ENCODE assay signal across 14 cellular contexts in the genomic region with DNA sequence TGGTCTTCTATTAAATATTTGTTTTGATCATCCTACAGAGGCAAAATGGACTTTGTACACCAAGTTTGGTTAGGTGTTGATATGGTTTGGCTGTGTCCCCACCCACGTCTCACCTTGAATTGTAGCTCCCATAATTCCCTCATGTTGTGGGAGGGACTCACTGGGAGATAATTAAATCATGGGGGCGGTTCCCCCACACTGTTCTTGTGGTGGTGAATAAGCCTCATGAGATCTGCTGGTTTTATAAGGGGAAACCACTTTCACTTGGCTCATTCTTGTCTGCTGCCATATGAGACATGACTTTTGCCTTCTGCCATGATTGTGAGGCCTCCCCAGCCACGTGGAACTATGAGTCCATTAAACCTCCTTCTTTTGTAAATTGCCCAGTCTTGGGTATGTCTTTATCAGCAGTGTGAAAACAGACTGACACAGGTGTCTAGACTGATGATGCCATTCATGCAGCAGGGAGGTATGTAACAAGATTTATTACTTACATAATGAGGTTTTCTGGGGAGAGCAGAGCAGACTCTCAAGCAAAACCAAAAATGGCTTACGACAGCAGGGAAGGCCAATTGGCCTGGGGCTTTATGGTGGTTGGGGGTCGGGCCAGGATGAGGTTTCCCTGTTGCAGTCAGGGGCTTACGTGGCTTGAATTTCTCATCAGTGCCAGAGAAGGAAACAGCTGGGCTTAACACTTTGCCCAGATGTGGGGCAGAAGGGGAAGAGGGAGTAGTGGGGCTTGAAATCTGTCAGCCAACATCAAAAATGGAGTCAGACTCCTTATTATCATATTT. TPM values are rescaled to one million over a fixed set of nuclear protein-coding genes. Genes with fewer than 3 reads are reported as not detected.
A peak's percentile ranks its signal among the peaks of the same experiment; 100 is the strongest.
DNase-seq lines count a peak whose midpoint lies in the region; ATAC-seq, FAIRE-seq and TF ChIP-seq lines count a peak whose summit lies in the region.
"Had no signal": no experiment of that assay in that cellular context is flagged by ENCODE, and none has a peak within 500 bp of the region (broad histone marks: within the 10 kb centered on the region; RNA-seq: fewer than 3 reads in every experiment).

No MANE protein-coding gene starts in this region.

- no peak for TF ChIP-seq EP300 in GM12878 (IDR thresholded peaks at IDR 0.05; ENCODE audit: borderline replicate concordance in 1 of 2, control insufficient read depth in 1 of 2, low read depth in 2 of 2, low read length in 2 of 2)

- no peak overlapping the region for H2AFZ ChIP-seq in GM12878 (ENCODE audit: control insufficient read depth, low read depth, low read length)

- BruUV-seq in GM12878 (replicated peaks; lab: Mats Ljungman, UMichigan) = no TSS peak

- no peak for TF ChIP-seq CTCF in GM12878 (IDR thresholded peaks at IDR 0.05 in 2 of 3, conservative IDR thresholded peaks at IDR 0.05 in 1 of 3; ENCODE audit: control insufficient read depth in 2 of 3, extremely low read depth in 1 of 3, insufficient read depth in 1 of 3, low read depth in 3 of 3, low read length in 3 of 3)
- TF ChIP-seq CTCF in GM13976 (IDR thresholded peaks at IDR 0.05; ENCODE audit: borderline replicate concordance, control extremely low read depth, extremely low read depth, insufficient read depth, missing control alignments) = no peak

- H3K4me3 ChIP-seq in GM12878 (no peak overlapping the region), small intestine (ENCODE audit: low read depth in 1 of 2, low read length in 2 of 2) (no peak overlapping the region)
- H3K4me3 ChIP-seq: right lobe of liver had no signal

- H3K9me3 ChIP-seq in GM12878 (replicated peaks; ENCODE audit: control insufficient read depth, insufficient read depth, low read length) = no peaks in the 10 kb centered on the region
- no peaks in the 10 kb centered on the region for H3K9me3 ChIP-seq in small intestine (ENCODE audit: control insufficient read depth, low read depth)
- H3K9me3 ChIP-seq: right lobe of liver had no signal

- H3K4me1 Mint-ChIP-seq in activated T-cell treated with anti-CD3 and anti-CD28 coated beads, Interleukin-2, amount 50 U/mL, for 24 hours (ENCODE audit: low read depth) = peaks cover 26% of the 10 kb centered on the region

- H3K27ac Mint-ChIP-seq in activated T-cell treated with anti-CD3 and anti-CD28 coated beads, Interleukin-2, amount 50 U/mL, for 24 hours = peak overlapping the region; percentile 60

- H3K36me3 ChIP-seq in GM12878 (ENCODE audit: control insufficient read depth in 2 of 2, insufficient read depth in 2 of 2, low read length in 1 of 2) (no peaks in the 10 kb centered on the region), small intestine (ENCODE audit: control insufficient read depth in 2 of 2, insufficient read depth in 2 of 2, low read length in 2 of 2) (no peaks in the 10 kb centered on the region)
- H3K36me3 ChIP-seq: right lobe of liver had no signal

- SMC1A ChIA-PET in GM12878 (lab: Charles Lee; ENCODE audit: uncharacterized antibody, unreplicated experiment) = interaction anchor here (0.5 to 1.7 kb wide), 4 partner anchors 11 to 475 kb away, joined by 3 to 6 read pairs (median 4); no protein-coding TSS in a partner anchor

- CTCF ChIA-PET in GM12878 (lab: Yijun Ruan, JAX) = interaction anchor here (0.9 to 1.5 kb wide), 5 partner anchors 9 to 443 kb away, joined by 3 to 5 read pairs (median 4); a partner anchor contains a TSS

- peak overlapping the region; percentile 48 for H3K4me3 Mint-ChIP-seq in activated T-cell treated with anti-CD3 and anti-CD28 coated beads, Interleukin-2, amount 50 U/mL, for 24 hours

- no peaks in the 10 kb centered on the region for H3K9me3 Mint-ChIP-seq in activated T-cell treated with anti-CD3 and anti-CD28 coated beads, Interleukin-2, amount 50 U/mL, for 24 hours

- no peak overlapping the region for H3K4me2 ChIP-seq in GM12878 (ENCODE audit: control insufficient read depth, insufficient read depth)

- 30% methylated on average over 6 of the region's 6 CpGs for WGBS in GM12878 (ENCODE audit: insufficient coverage, insufficient replicate concordance, low lambda C conversion rate, missing lambda C conversion rate)
- 47 to 51% (median 48%) methylated on average over 6 of the region's 6 CpGs for WGBS in small intestine, 3 donors

- in situ Hi-C loops in GM12878 (cut with MboI) (no loop called here), GM13976 (cut with MboI; ENCODE audit: low sequenced_read_pairs, unreplicated experiment) (no loop called here)

- POLR2A ChIA-PET in GM12878 (lab: Charles Lee) = no interaction called here

- no peak for FAIRE-seq in GM12878 (lab: Jason Lieb, UNC)
- no peak for FAIRE-seq in small intestine (lab: Jason Lieb, UNC)

- H3K27me3 Mint-ChIP-seq in activated T-cell treated with anti-CD3 and anti-CD28 coated beads, Interleukin-2, amount 50 U/mL, for 24 hours = peaks cover 10% of the 10 kb centered on the region

- RAD21 ChIA-PET in GM12878 (lab: Charles Lee; ENCODE audit: unreplicated experiment) = interaction anchor here (0.9 to 1.7 kb wide), 7 partner anchors 41 to 290 kb away, joined by 3 to 5 read pairs (median 4); no protein-coding TSS in a partner anchor

- no peak overlapping the region for H3K27ac ChIP-seq in GM12878 (ENCODE audit: control insufficient read depth, insufficient read depth)
- no peak overlapping the region for H3K27ac ChIP-seq in small intestine (ENCODE audit: low read depth in 1 of 2, low read length in 1 of 2)
- H3K27ac ChIP-seq: right lobe of liver had no signal

- no peak for TF ChIP-seq POLR2A in GM12878 (IDR thresholded peaks at IDR 0.05; ENCODE audit: low read depth, low read length)

- H3K9ac ChIP-seq in GM12878 (ENCODE audit: control insufficient read depth, insufficient read depth, low read length) = no peak overlapping the region

- TF ChIP-seq RAD21 in GM12878 (IDR thresholded peaks at IDR 0.05; ENCODE audit: insufficient read depth, low read depth, low read length) = no peak

- H3K79me2 ChIP-seq in GM12878 (ENCODE audit: control insufficient read depth, insufficient read depth, low read length) = no peaks in the 10 kb centered on the region

- peaks cover 18% of the 10 kb centered on the region for H3K4me1 ChIP-seq in GM12878 (ENCODE audit: control insufficient read depth, insufficient read depth, low read length)
- no peaks in the 10 kb centered on the region for H3K4me1 ChIP-seq in small intestine (ENCODE audit: control insufficient read depth in 2 of 2, insufficient read depth in 1 of 2, low read depth in 1 of 2, low read length in 1 of 2)
- H3K4me1 ChIP-seq: right lobe of liver had no signal

- peak; percentile 14 for ATAC-seq in GM12878
- ATAC-seq: PC-3 had no signal

- H3K36me3 Mint-ChIP-seq in activated T-cell treated with anti-CD3 and anti-CD28 coated beads, Interleukin-2, amount 50 U/mL, for 24 hours (ENCODE audit: low read depth) = peaks cover 1% of the 10 kb centered on the region

- H3K27me3 ChIP-seq in GM12878 (replicated peaks in 1 of 2; ENCODE audit: control insufficient read depth in 2 of 2, insufficient read depth in 2 of 2, low read length in 1 of 2) = peaks cover under 1 to 1% of the 10 kb centered on the region in 2 experiments; a peak in 3 of 4 replicates
- H3K27me3 ChIP-seq in small intestine (ENCODE audit: control insufficient read depth in 2 of 2, insufficient read depth in 2 of 2, low read length in 2 of 2) = no peaks in the 10 kb centered on the region
- H3K27me3 ChIP-seq: right lobe of liver had no signal

- intact Hi-C loops in GM12878 (cut with micrococcal nuclease; ENCODE audit: unreplicated experiment) = loop anchor here (10.0 kb wide), 1 partner anchor 531 kb away; a partner anchor contains a TSS

- H4K20me1 ChIP-seq in GM12878 (ENCODE audit: control insufficient read depth, insufficient read depth) = no peaks in the 10 kb centered on the region

- no peak for DNase-seq in activated T-cell treated with anti-CD3 and anti-CD28 coated beads, Interleukin-2, amount 50 U/mL, for 24 hours
- DNase-seq in activated T-cell treated with anti-CD3 and anti-CD28 coated beads for 4 hours (no peak), MV-4-11 (lab: John Stamatoyannopoulos, UW) (peak; percentile 55), GM12878 (ENCODE audit: low read depth, low spot score) (no peak), small intestine (peak; percentile 42), GM13976 (ENCODE audit: low spot score) (no peak), activated gamma-delta T cell (lab: John Stamatoyannopoulos, UW) (no peak)
- DNase-seq in NK-92 treated with Interleukin-12 subunit alpha and Interleukin-12 subunit beta, amount 100 ng/mL, for 24 hours (lab: John Stamatoyannopoulos, UW) = no peak
- DNase-seq: NCI-H2029 treated with DMSO at 0.1 percent for 48 hours, PC-3, right lobe of liver had no signal

RNA-seq across cellular contexts. Expression of a gene that starts 9.5 kb away (rescaled TPM):
- total RNA-seq in GM12878 (2013; cell fraction: nucleolus; rRNA removed) = 134 and 157 TPM in 2 replicates
- total RNA-seq in GM12878 (2014; rRNA removed) (26.0 and 32.3 TPM in 2 replicates), GM12878 (2014; rRNA removed; fragmentation: Illumina TruSeq; extraction: Trizol) (22.7 and 23.3 TPM in 2 replicates), GM12878 (2021) (17.0 and 19.6 TPM in 2 replicates)
- polyA plus RNA-seq in GM12878 (2011; ENCODE audit: low read depth) = 9.7 TPM
- polyA plus RNA-seq in GM12878 (2011; rRNA removed) (30.1 and 45.6 TPM in 2 replicates), GM12878 (2014; fragmentation: Illumina TruSeq; extraction: Trizol) (23.7 and 31.0 TPM in 2 replicates), GM12878 (2014; fragmentation: Nextera tagmentation; extraction: Ambion mirVana) (10 to 100 TPM; 57.7 to 98.7 TPM), GM12878 (2014; rRNA removed) (15.4 and 19.8 TPM in 2 replicates), GM12878 (2016; fragmentation: Nextera tagmentation; extraction: Ambion mirVana) (10 to 100 TPM; 37.4 to 37.8 TPM), small intestine (10 to 100 TPM; 19.7 to 24.2 (median 22.2) TPM)
- polyA plus RNA-seq in GM12878 (2011; cell fraction: cytosol; rRNA removed) = 9.2 and 12.1 TPM in 2 replicates
- 26.8 and 33.9 TPM in 2 replicates for polyA plus RNA-seq in GM12878 (2011; cell fraction: nucleus; rRNA removed)
- 13.2 and 16.9 TPM in 2 replicates for polyA plus RNA-seq in GM12878 (2012)
- 34.3 and 35.2 TPM in 2 replicates for polyA minus RNA-seq in GM12878 (2011; rRNA and poly(A)+ RNA removed)
- 11.4 and 12.2 TPM in 2 replicates for polyA minus RNA-seq in GM12878 (2011; cell fraction: cytosol; rRNA and poly(A)+ RNA removed)
- polyA minus RNA-seq in GM12878 (2011; cell fraction: nucleus; rRNA and poly(A)+ RNA removed) = 48.8 and 72.3 TPM in 2 replicates

RNA-seq across cellular contexts. Expression of a gene that starts 43.0 kb away (rescaled TPM):
- not detected in 2 replicates for total RNA-seq in GM12878 (2013; cell fraction: nucleolus; rRNA removed)
- total RNA-seq in GM12878 (2014; rRNA removed) (not detected in 2 replicates), GM12878 (2014; rRNA removed; fragmentation: Illumina TruSeq; extraction: Trizol) (not detected in 2 replicates), GM12878 (2021) (not detected in 2 replicates)
- not detected for polyA plus RNA-seq in GM12878 (2011; ENCODE audit: low read depth)
- polyA plus RNA-seq in GM12878 (2011; rRNA removed) (0.08 and 0.09 TPM in 2 replicates), GM12878 (2014; fragmentation: Illumina TruSeq; extraction: Trizol) (not detected in 2 replicates), GM12878 (2014; fragmentation: Nextera tagmentation; extraction: Ambion mirVana) (not detected), GM12878 (2014; rRNA removed) (not detected in 2 replicates), GM12878 (2016; fragmentation: Nextera tagmentation; extraction: Ambion mirVana) (not detected), small intestine (not detected)
- 0.13 TPM in 1 of 2 replicates, not detected in the other for polyA plus RNA-seq in GM12878 (2011; cell fraction: cytosol; rRNA removed)
- polyA plus RNA-seq in GM12878 (2011; cell fraction: nucleus; rRNA removed) = not detected in 2 replicates
- not detected in 2 replicates for polyA plus RNA-seq in GM12878 (2012)
- polyA minus RNA-seq in GM12878 (2011; rRNA and poly(A)+ RNA removed) = not detected in 2 replicates
- not detected in 2 replicates for polyA minus RNA-seq in GM12878 (2011; cell fraction: cytosol; rRNA and poly(A)+ RNA removed)
- not detected in 2 replicates for polyA minus RNA-seq in GM12878 (2011; cell fraction: nucleus; rRNA and poly(A)+ RNA removed)
- total RNA-seq: HT-29; PC-3; right lobe of liver; T-helper 2 cell treated with Interferon-gamma antibody and Interleukin-4, amounts not matched to agents 100 ng/mL and 5 ng/mL, for 36 hours; ureter had no signal

Comparison
In these comparisons a context has a peak if more than half of its experiments do, and no peak if none do; other contexts are left out.
1. DNase-seq: peak in MV-4-11 (single experiment) and small intestine (single experiment); none in activated T-cell treated with anti-CD3 and anti-CD28 coated beads, Interleukin-2, amount 50 U/mL, for 24 hours (single experiment), activated T-cell treated with anti-CD3 and anti-CD28 coated beads for 4 hours (single experiment), GM12878 (single experiment), GM13976 (single experiment), NK-92 treated with Interleukin-12 subunit alpha and Interleukin-12 subunit beta, amount 100 ng/mL, for 24 hours (single experiment) and activated gamma-delta T cell (single experiment).